ENCODE assay signal across 8 cellular contexts in genomic region chrX:102067966-102068723, GRCh38. TPM values are rescaled to one million over a fixed set of nuclear protein-coding genes. Genes with fewer than 3 reads are reported as not detected.
DNase-seq lines count a peak whose midpoint lies in the region; ATAC-seq lines count a peak whose summit lies in the region.
"Had no signal": no experiment of that assay in that cellular context is flagged by ENCODE, and none has a peak within 500 bp of the region (broad histone marks: within the 10 kb centered on the region; RNA-seq: fewer than 3 reads in every experiment).

No MANE protein-coding gene starts in this region.

- ATAC-seq in HG03342 (IDR thresholded peaks at IDR 0.05; ENCODE audit: unreplicated experiment) (peak; percentile 52), GM21786 (IDR thresholded peaks at IDR 0.05; ENCODE audit: unreplicated experiment) (no peak), GM21367 (IDR thresholded peaks at IDR 0.05; ENCODE audit: unreplicated experiment) (no peak)
- no peak for ATAC-seq in activated CD8-positive, alpha-beta memory T cell treated with anti-CD3 and anti-CD28 coated beads, Interleukin-2, amount 10 ng/mL, durations not matched to agents 7 days and 5 days
- ATAC-seq: T-cell had no signal

- H3K9me3 Mint-ChIP-seq in activated CD4-positive, alpha-beta T cell treated with anti-CD3 and anti-CD28 coated beads, Interleukin-2, amount 10 ng/mL, durations not matched to agents 7 days and 5 days: no peaks in the 10 kb centered on the region
- H3K9me3 Mint-ChIP-seq in activated CD8-positive, alpha-beta memory T cell treated with anti-CD3 and anti-CD28 coated beads, Interleukin-2, amount 10 ng/mL, durations not matched to agents 7 days and 5 days (ENCODE audit: low read depth): no peaks in the 10 kb centered on the region
- H3K9me3 Mint-ChIP-seq: T-cell had no signal

- H3K27me3 Mint-ChIP-seq in activated CD4-positive, alpha-beta T cell treated with anti-CD3 and anti-CD28 coated beads, Interleukin-2, amount 10 ng/mL, durations not matched to agents 7 days and 5 days: no peaks in the 10 kb centered on the region
- H3K27me3 Mint-ChIP-seq in activated CD8-positive, alpha-beta memory T cell treated with anti-CD3 and anti-CD28 coated beads, Interleukin-2, amount 10 ng/mL, durations not matched to agents 7 days and 5 days: no peaks in the 10 kb centered on the region

- no peaks in the 10 kb centered on the region for H3K36me3 Mint-ChIP-seq in activated CD4-positive, alpha-beta T cell treated with anti-CD3 and anti-CD28 coated beads, Interleukin-2, amount 10 ng/mL, durations not matched to agents 7 days and 5 days (ENCODE audit: low read depth)
- H3K36me3 Mint-ChIP-seq in activated CD8-positive, alpha-beta memory T cell treated with anti-CD3 and anti-CD28 coated beads, Interleukin-2, amount 10 ng/mL, durations not matched to agents 7 days and 5 days: no peaks in the 10 kb centered on the region
- H3K36me3 Mint-ChIP-seq: T-cell had no signal

- no peak overlapping the region for H3K27ac Mint-ChIP-seq in activated CD4-positive, alpha-beta T cell treated with anti-CD3 and anti-CD28 coated beads, Interleukin-2, amount 10 ng/mL, durations not matched to agents 7 days and 5 days
- H3K27ac Mint-ChIP-seq in activated CD8-positive, alpha-beta memory T cell treated with anti-CD3 and anti-CD28 coated beads, Interleukin-2, amount 10 ng/mL, durations not matched to agents 7 days and 5 days: no peak overlapping the region
- H3K27ac Mint-ChIP-seq: T-cell had no signal

- POLR2A ChIA-PET in activated CD4-positive, alpha-beta T cell treated with anti-CD3 and anti-CD28 coated beads, Interleukin-2, amount 10 ng/mL, durations not matched to agents 7 days and 5 days (lab: Charles Lee): no interaction called here

- peak; percentile 27 for DNase-seq in EL
- DNase-seq in activated CD4-positive, alpha-beta T cell treated with anti-CD3 and anti-CD28 coated beads, Interleukin-2, amount 10 ng/mL, durations not matched to agents 7 days and 5 days: peak; percentile 11
- DNase-seq in inferior parietal cortex (ENCODE audit: extremely low spot score): peak; percentile 53
- DNase-seq in activated CD8-positive, alpha-beta memory T cell treated with anti-CD3 and anti-CD28 coated beads, Interleukin-2, amount 10 ng/mL, durations not matched to agents 7 days and 5 days: no peak

- CTCF ChIA-PET in activated CD4-positive, alpha-beta T cell treated with anti-CD3 and anti-CD28 coated beads, Interleukin-2, amount 10 ng/mL, durations not matched to agents 7 days and 5 days (lab: Charles Lee): no interaction called here
- CTCF ChIA-PET in activated CD8-positive, alpha-beta memory T cell treated with anti-CD3 and anti-CD28 coated beads, Interleukin-2, amount 10 ng/mL, durations not matched to agents 7 days and 5 days (lab: Charles Lee): no interaction called here

- H3K4me3 Mint-ChIP-seq in activated CD4-positive, alpha-beta T cell treated with anti-CD3 and anti-CD28 coated beads, Interleukin-2, amount 10 ng/mL, durations not matched to agents 7 days and 5 days: no peak overlapping the region
- no peak overlapping the region for H3K4me3 Mint-ChIP-seq in activated CD8-positive, alpha-beta memory T cell treated with anti-CD3 and anti-CD28 coated beads, Interleukin-2, amount 10 ng/mL, durations not matched to agents 7 days and 5 days
- H3K4me3 Mint-ChIP-seq: T-cell had no signal

- H3K4me1 Mint-ChIP-seq in activated CD4-positive, alpha-beta T cell treated with anti-CD3 and anti-CD28 coated beads, Interleukin-2, amount 10 ng/mL, durations not matched to agents 7 days and 5 days: no peaks in the 10 kb centered on the region
- H3K4me1 Mint-ChIP-seq in activated CD8-positive, alpha-beta memory T cell treated with anti-CD3 and anti-CD28 coated beads, Interleukin-2, amount 10 ng/mL, durations not matched to agents 7 days and 5 days: no peaks in the 10 kb centered on the region
- H3K4me1 Mint-ChIP-seq: T-cell had no signal

RNA-seq across cellular contexts. Expression of gene TCEAL2, which starts 57.3 kb away (rescaled TPM):
- not detected for total RNA-seq in activated CD4-positive, alpha-beta T cell treated with anti-CD3 and anti-CD28 coated beads, Interleukin-2, amount 10 ng/mL, durations not matched to agents 7 days and 5 days
- total RNA-seq in activated CD8-positive, alpha-beta memory T cell treated with anti-CD3 and anti-CD28 coated beads, Interleukin-2, amount 10 ng/mL, durations not matched to agents 7 days and 5 days: not detected
